In the genomic region with DNA sequence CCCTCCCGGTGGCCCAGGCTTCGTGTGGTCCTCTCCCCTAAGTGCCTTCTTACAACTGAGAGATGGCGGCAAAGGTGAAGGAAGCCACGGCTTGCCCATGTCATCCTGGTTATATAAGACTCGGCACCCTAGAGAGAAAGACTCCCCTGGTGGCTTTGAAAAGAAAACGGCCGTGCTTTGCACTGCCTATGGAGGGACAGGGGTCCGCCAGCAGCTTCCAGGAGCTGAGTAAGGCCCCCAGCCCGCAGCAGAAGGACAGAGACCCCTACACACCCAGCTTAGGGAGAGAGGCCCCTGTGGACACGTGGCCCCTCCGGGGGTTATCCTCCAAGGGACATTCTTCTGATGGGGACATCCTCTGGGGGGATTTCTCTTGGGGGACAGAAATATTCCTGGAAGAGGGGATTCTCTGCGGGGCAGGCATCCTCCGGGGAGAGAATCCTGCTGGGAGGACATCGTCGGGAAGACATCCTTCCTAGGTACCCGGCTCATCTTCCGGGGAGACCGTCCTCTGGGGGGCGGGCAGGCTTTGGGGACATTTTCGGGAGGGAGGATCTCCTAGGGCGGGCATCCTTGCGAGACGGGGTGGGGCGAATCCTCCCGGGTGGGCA, we compare ENCODE assay signal across 8 cellular contexts. TPM values are rescaled to one million over a fixed set of nuclear protein-coding genes. Genes with fewer than 3 reads are reported as not detected.
DNase-seq lines count a peak whose midpoint lies in the region; ATAC-seq, FAIRE-seq and TF ChIP-seq lines count a peak whose summit lies in the region.

No MANE protein-coding gene starts in this region.

- no peaks in the 10 kb centered on the region for H3K9me3 Mint-ChIP-seq in activated CD4-positive, alpha-beta T cell treated with anti-CD3 and anti-CD28 coated beads, Interleukin-2, amount 10 ng/mL, durations not matched to agents 24 days and 14 days

- FAIRE-seq in RCC 7860 (lab: Jason Lieb, UNC) = no peak

- no peak for DNase-seq in activated CD4-positive, alpha-beta T cell treated with anti-CD3 and anti-CD28 coated beads, Interleukin-2, amount 10 ng/mL, durations not matched to agents 24 days and 14 days
- no peak for DNase-seq in activated CD4-positive, alpha-beta T cell treated with anti-CD3 and anti-CD28 coated beads for 48 hours
- DNase-seq in SJCRH30 (peak in 1 of 2 experiments; percentile 48), fibroblast of mammary gland (ENCODE audit: low read depth) (no peak), NCI-H1105 (lab: John Stamatoyannopoulos, UW) (no peak), RCC 7860 (ENCODE audit: low spot score) (no peak)

- peaks cover 8% of the 10 kb centered on the region; the same call in 1 of the 2 replicates for H3K4me1 ChIP-seq in SJCRH30

- H3K4me1 Mint-ChIP-seq in activated CD4-positive, alpha-beta T cell treated with anti-CD3 and anti-CD28 coated beads, Interleukin-2, amount 10 ng/mL, durations not matched to agents 24 days and 14 days = peaks cover 18% of the 10 kb centered on the region

- peak overlapping the region; percentile 93 for H3K4me3 ChIP-seq in SJCRH30
- peak overlapping the region; percentile 66 for H3K4me3 ChIP-seq in fibroblast of mammary gland (ENCODE audit: control insufficient read depth, low read depth, low read length)
- H3K4me3 ChIP-seq in skin epidermis = peak overlapping the region; percentile 74 to 99 (median 86)

- intact Hi-C loops in activated CD4-positive, alpha-beta T cell treated with anti-CD3 and anti-CD28 coated beads, Interleukin-2, amount 10 ng/mL, durations not matched to agents 24 days and 14 days (cut with micrococcal nuclease) = loop anchor here (1.0 kb wide), 1 partner anchor 8 kb away; the partner anchor contains the start of gene MRGBP

- TF ChIP-seq CTCF in fibroblast of mammary gland (conservative IDR thresholded peaks at IDR 0.05; ENCODE audit: control insufficient read depth, insufficient read depth, low read depth, low read length) = peak; percentile 2

- peaks cover 32% of the 10 kb centered on the region for H3K36me3 ChIP-seq in SJCRH30

- no peaks in the 10 kb centered on the region for H3K27me3 Mint-ChIP-seq in activated CD4-positive, alpha-beta T cell treated with anti-CD3 and anti-CD28 coated beads, Interleukin-2, amount 10 ng/mL, durations not matched to agents 24 days and 14 days

- peaks cover 38% of the 10 kb centered on the region for H3K36me3 Mint-ChIP-seq in activated CD4-positive, alpha-beta T cell treated with anti-CD3 and anti-CD28 coated beads, Interleukin-2, amount 10 ng/mL, durations not matched to agents 24 days and 14 days (ENCODE audit: low read depth)

- H3K27ac ChIP-seq in SJCRH30 (no peak overlapping the region), skin epidermis (peak overlapping the region; percentile 5 to 98 (median 92))

- no peaks in the 10 kb centered on the region for H3K9me3 ChIP-seq in SJCRH30 (replicated peaks)

- H3K4me3 Mint-ChIP-seq in activated CD4-positive, alpha-beta T cell treated with anti-CD3 and anti-CD28 coated beads, Interleukin-2, amount 10 ng/mL, durations not matched to agents 24 days and 14 days = peak overlapping the region; percentile 89

- peak overlapping the region; percentile 92 for H3K27ac Mint-ChIP-seq in activated CD4-positive, alpha-beta T cell treated with anti-CD3 and anti-CD28 coated beads, Interleukin-2, amount 10 ng/mL, durations not matched to agents 24 days and 14 days

- no peak for ATAC-seq in HG03139 (IDR thresholded peaks at IDR 0.05; ENCODE audit: unreplicated experiment)

- no peaks in the 10 kb centered on the region for H3K27me3 ChIP-seq in SJCRH30

RNA-seq across cellular contexts. Expression of gene OGFR, which starts 0.5 kb away (rescaled TPM):
- total RNA-seq in activated CD4-positive, alpha-beta T cell treated with anti-CD3 and anti-CD28 coated beads, Interleukin-2, amount 10 ng/mL, durations not matched to agents 24 days and 14 days = 49.1 and 54.6 TPM in 2 replicates
- 46.6 and 49.0 TPM in 2 replicates for total RNA-seq in SJCRH30 (2014; rRNA removed; shearing (Covaris generic))

RNA-seq across cellular contexts. Expression of gene MRGBP, which starts 7.9 kb away (rescaled TPM):
- total RNA-seq in activated CD4-positive, alpha-beta T cell treated with anti-CD3 and anti-CD28 coated beads, Interleukin-2, amount 10 ng/mL, durations not matched to agents 24 days and 14 days = 19.4 and 19.6 TPM in 2 replicates
- total RNA-seq in SJCRH30 (2014; rRNA removed; shearing (Covaris generic)) = 52.5 and 57.4 TPM in 2 replicates

RNA-seq across cellular contexts. Expression of gene COL9A3, which starts 12.7 kb away (rescaled TPM):
- total RNA-seq in activated CD4-positive, alpha-beta T cell treated with anti-CD3 and anti-CD28 coated beads, Interleukin-2, amount 10 ng/mL, durations not matched to agents 24 days and 14 days = 0.47 TPM in 1 of 2 replicates, not detected in the other
- total RNA-seq in SJCRH30 (2014; rRNA removed; shearing (Covaris generic)) = 2.0 and 2.1 TPM in 2 replicates

RNA-seq across cellular contexts. Expression of gene TCFL5, which starts 57.5 kb away (rescaled TPM):
- 5.8 and 6.2 TPM in 2 replicates for total RNA-seq in activated CD4-positive, alpha-beta T cell treated with anti-CD3 and anti-CD28 coated beads, Interleukin-2, amount 10 ng/mL, durations not matched to agents 24 days and 14 days
- 19.9 and 21.2 TPM in 2 replicates for total RNA-seq in SJCRH30 (2014; rRNA removed; shearing (Covaris generic))
